In genomic region chrX:107775000-107775733, GRCh38 we compare ENCODE assay signal across 8 cellular contexts. TPM values are rescaled to one million over a fixed set of nuclear protein-coding genes. Genes with fewer than 3 reads are reported as not detected.
DNase-seq lines count a peak whose midpoint lies in the region; ATAC-seq and TF ChIP-seq lines count a peak whose summit lies in the region.

No MANE protein-coding gene starts in this region.

- H3K4me2 ChIP-seq in Karpas-422 (ENCODE audit: low read depth, low read length, poor library complexity, severe bottlenecking) = peak overlapping the region; percentile 80

- no peaks in the 10 kb centered on the region for H3K9me3 ChIP-seq in Karpas-422 (ENCODE audit: low read length)
- no peaks in the 10 kb centered on the region for H3K9me3 ChIP-seq in mucosa of stomach (ENCODE audit: control insufficient read depth, low read length)

- intact Hi-C loops in Right ventricle myocardium superior (cut with DNase I) = loop anchor here (5.0 kb wide), 3 partner anchors 43 to 103 kb away; no protein-coding TSS in a partner anchor
- intact Hi-C loops in Right ventricle myocardium inferior (cut with DNase I) = loop anchor here (5.0 kb wide), 1 partner anchor 117 kb away; no protein-coding TSS in a partner anchor

- H3K4me1 Mint-ChIP-seq in chondrocyte (ENCODE audit: low read depth) = peaks cover 25% of the 10 kb centered on the region

- H3K9me3 Mint-ChIP-seq in chondrocyte (ENCODE audit: low read depth) = no peaks in the 10 kb centered on the region

- H4K20me1 ChIP-seq in Karpas-422 (ENCODE audit: insufficient read depth, low read depth, low read length) = no peaks in the 10 kb centered on the region

- peak overlapping the region; percentile 79 for H3K4me3 Mint-ChIP-seq in chondrocyte (ENCODE audit: unreplicated experiment)

- H3K9ac ChIP-seq in Karpas-422 (ENCODE audit: low read length) (peak overlapping the region; percentile 66), mucosa of stomach (ENCODE audit: low read length) (peak overlapping the region; percentile 66)

- no peak overlapping the region for H3K27ac ChIP-seq in Karpas-422 (ENCODE audit: low read length)

- peaks cover 4% of the 10 kb centered on the region for H3K36me3 Mint-ChIP-seq in chondrocyte (ENCODE audit: low read depth)

- H2AFZ ChIP-seq in Karpas-422 (ENCODE audit: low read length) = peak overlapping the region; percentile 84; the same call in 1 of the 2 replicates

- H3K27me3 ChIP-seq in Karpas-422 (ENCODE audit: low read length) = no peaks in the 10 kb centered on the region
- no peaks in the 10 kb centered on the region for H3K27me3 ChIP-seq in mucosa of stomach (ENCODE audit: control insufficient read depth, insufficient read depth, low read length)

- DNase-seq in Right ventricle myocardium superior = no peak
- DNase-seq in Right ventricle myocardium inferior (ENCODE audit: missing footprints) = no peak
- no peak for DNase-seq in Karpas-422
- DNase-seq in chondrocyte (ENCODE audit: low spot score) = no peak
- no peak for DNase-seq in central memory CD4-positive, alpha-beta T cell
- DNase-seq in NCI-H1436 (lab: John Stamatoyannopoulos, UW) = no peak
- no peak for DNase-seq in activated effector memory CD4-positive, alpha-beta T cell treated with Interleukin-2 at 50 U/mL for 16 hours

- H3K36me3 ChIP-seq in Karpas-422 (ENCODE audit: insufficient read depth, low read length) (no peaks in the 10 kb centered on the region), mucosa of stomach (ENCODE audit: control insufficient read depth, insufficient read depth, low read length) (no peaks in the 10 kb centered on the region)

- H3K79me2 ChIP-seq in Karpas-422 (ENCODE audit: low read length) = no peaks in the 10 kb centered on the region

- no peaks in the 10 kb centered on the region for H3K9me2 ChIP-seq in Karpas-422 (replicated peaks; ENCODE audit: insufficient read depth, low read length)

- no peaks in the 10 kb centered on the region for H3K27me3 Mint-ChIP-seq in chondrocyte (ENCODE audit: low read depth)

- H3K4me1 ChIP-seq in Karpas-422 (ENCODE audit: low read length) (peaks cover 16% of the 10 kb centered on the region), mucosa of stomach (ENCODE audit: control insufficient read depth, insufficient read depth, low read length) (peaks cover 33% of the 10 kb centered on the region)

- H3K27ac Mint-ChIP-seq in chondrocyte (ENCODE audit: unreplicated experiment) = no peak overlapping the region

- TF ChIP-seq CTCF in chondrocyte (IDR thresholded peaks at IDR 0.05) = peak; percentile 60

- peak; percentile 20 for ATAC-seq in Right ventricle myocardium superior (ENCODE audit: poor library complexity)
- no peak for ATAC-seq in Right ventricle myocardium inferior

- peak overlapping the region; percentile 66 for H3K4me3 ChIP-seq in Karpas-422 (ENCODE audit: low read length)
- H3K4me3 ChIP-seq in mucosa of stomach (ENCODE audit: low read length) = peak overlapping the region; percentile 60

RNA-seq across cellular contexts. Expression of gene TSC22D3, which starts 0.4 kb away (rescaled TPM):
- total RNA-seq in Right ventricle myocardium superior (66.4 TPM), Right ventricle myocardium inferior (72.0 TPM), chondrocyte (191 to 199 TPM (median 199 TPM) in 3 replicates)
- 266 and 270 TPM in 2 replicates for total RNA-seq in Karpas-422 (2014; rRNA removed; shearing (Covaris generic); ENCODE audit: low replicate concordance)

RNA-seq across cellular contexts. Expression of gene NCBP2L, which starts 2.4 kb away (rescaled TPM):
- total RNA-seq in Right ventricle myocardium superior = not detected
- total RNA-seq in Right ventricle myocardium inferior = not detected
- total RNA-seq in Karpas-422 (2014; rRNA removed; shearing (Covaris generic); ENCODE audit: low replicate concordance) = not detected in 2 replicates
- not detected in 3 replicates for total RNA-seq in chondrocyte

RNA-seq across cellular contexts. Expression of gene MID2, which starts 50.5 kb away (rescaled TPM):
- total RNA-seq in Right ventricle myocardium superior (6.2 TPM), Right ventricle myocardium inferior (7.1 TPM), chondrocyte (18.0 to 19.8 TPM (median 18.7 TPM) in 3 replicates)
- 0.22 and 0.40 TPM in 2 replicates for total RNA-seq in Karpas-422 (2014; rRNA removed; shearing (Covaris generic); ENCODE audit: low replicate concordance)
